Comparison of ENCODE assay signal across 20 cellular contexts in the genomic region with DNA sequence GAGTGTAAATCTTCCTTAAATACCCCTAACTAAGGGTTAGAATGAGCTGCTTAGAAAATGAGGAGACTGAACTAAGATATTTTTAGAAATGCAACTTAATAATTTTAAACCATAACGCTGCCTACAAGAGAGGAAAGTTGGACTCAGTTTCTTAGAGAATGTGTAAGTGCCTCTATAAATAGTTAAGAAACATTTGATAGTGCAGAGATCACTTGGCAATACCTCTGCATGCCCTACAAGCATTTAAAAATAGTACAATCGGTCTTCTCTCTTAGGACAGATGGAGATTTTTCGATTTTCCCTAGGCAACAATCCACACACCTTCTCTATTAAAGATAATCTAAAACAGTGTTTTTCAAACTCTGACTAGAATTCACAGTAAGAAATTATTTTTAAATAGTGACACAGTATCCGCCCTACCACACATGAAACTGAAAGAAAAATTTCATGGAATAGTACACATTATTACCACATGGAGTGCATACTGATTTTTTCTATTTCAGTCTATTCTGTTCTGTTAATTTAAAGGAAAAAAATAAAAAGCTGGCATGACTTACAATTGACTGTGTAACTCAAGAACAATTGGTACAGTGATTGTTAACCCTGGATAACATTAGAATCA.
DNase-seq lines count a peak whose midpoint lies in the region; ATAC-seq and TF ChIP-seq lines count a peak whose summit lies in the region.
"Had no signal": no experiment of that assay in that cellular context is flagged by ENCODE, and none has a peak within 500 bp of the region (broad histone marks: within the 10 kb centered on the region; RNA-seq: fewer than 3 reads in every experiment).

No MANE protein-coding gene starts in this region.

- ATAC-seq in HG03196 (IDR thresholded peaks at IDR 0.05; ENCODE audit: unreplicated experiment): no peak

- peaks cover 22% of the 10 kb centered on the region for H3K4me1 ChIP-seq in cardiac muscle cell (ENCODE audit: low read depth)
- peaks cover 7% of the 10 kb centered on the region for H3K4me1 ChIP-seq in suprapubic skin

- no peak overlapping the region for H3K4me3 Mint-ChIP-seq in brain
- H3K4me3 Mint-ChIP-seq: activated naive CD8-positive, alpha-beta T cell treated with anti-CD3 and anti-CD28 coated beads for 36 hours; dendritic cell treated with granulocyte-macrophage colony-stimulating factor and Interleukin-4, amounts not matched to agents 40 ng/mL and 50 ng/mL, for 4 days; H9; T-helper 2 cell treated with Interferon-gamma antibody and Interleukin-4, amounts not matched to agents 5 μg/mL and 100 μg/mL, for 36 hours; WTC11 had no signal

- TF ChIP-seq CTCF in brain (conservative IDR thresholded peaks at IDR 0.05) (no peak), cardiac muscle cell (IDR thresholded peaks at IDR 0.05; ENCODE audit: low read depth, low read length) (no peak), suprapubic skin (IDR thresholded peaks at IDR 0.05) (no peak)

- H3K9me3 ChIP-seq in cardiac muscle cell (ENCODE audit: low read depth) (no peaks in the 10 kb centered on the region), suprapubic skin (no peaks in the 10 kb centered on the region)
- H3K9me3 ChIP-seq: MG63 had no signal

- no peak for TF ChIP-seq POLR2A in suprapubic skin (IDR thresholded peaks at IDR 0.05)

- TF ChIP-seq EP300 in suprapubic skin (IDR thresholded peaks at IDR 0.05): no peak

- H3K4me3 ChIP-seq in cardiac muscle cell (no peak overlapping the region), suprapubic skin (peak overlapping the region; percentile 5)
- H3K4me3 ChIP-seq: MG63 had no signal

- no peaks in the 10 kb centered on the region for H3K27me3 ChIP-seq in cardiac muscle cell
- no peaks in the 10 kb centered on the region for H3K27me3 ChIP-seq in suprapubic skin
- H3K27me3 ChIP-seq: MG63 had no signal

- DNase-seq in cardiac muscle cell (ENCODE audit: low read depth in 1 of 2, low spot score in 1 of 2) (no peak), myocyte (ENCODE audit: low read depth) (peak; percentile 15), suprapubic skin (ENCODE audit: low spot score in 2 of 2) (no peak), dermis blood vessel endothelial cell (no peak), putamen (ENCODE audit: low spot score) (no peak), NCI-H510A treated with DMSO at 0.1 percent for 48 hours (lab: John Stamatoyannopoulos, UW) (no peak)
- DNase-seq: activated naive CD8-positive, alpha-beta T cell treated with anti-CD3 and anti-CD28 coated beads for 36 hours; DMS 273 treated with DMSO at 0.1 percent for 48 hours; H9; hypothalamus; MG63; NCI-H1417 treated with DMSO at 0.1 percent for 48 hours; NCI-H526; stimulated activated CD4-positive, alpha-beta T cell treated with anti-CD3 and anti-CD28 coated beads, Interleukin-1b, Interleukin-23, amount 100 ng/mL, for 48 hours; substantia nigra had no signal

- peaks cover 4% of the 10 kb centered on the region for H3K27me3 Mint-ChIP-seq in brain
- H3K27me3 Mint-ChIP-seq: activated naive CD8-positive, alpha-beta T cell treated with anti-CD3 and anti-CD28 coated beads for 36 hours; dendritic cell treated with granulocyte-macrophage colony-stimulating factor and Interleukin-4, amounts not matched to agents 40 ng/mL and 50 ng/mL, for 4 days had no signal

- H3K27ac Mint-ChIP-seq in brain: peak overlapping the region in 3 of 5 experiments; percentile 11 to 76 (median 38)
- H3K27ac Mint-ChIP-seq: activated naive CD8-positive, alpha-beta T cell treated with anti-CD3 and anti-CD28 coated beads for 36 hours; dendritic cell treated with granulocyte-macrophage colony-stimulating factor and Interleukin-4, amounts not matched to agents 40 ng/mL and 50 ng/mL, for 4 days; T-helper 2 cell treated with Interferon-gamma antibody and Interleukin-4, amounts not matched to agents 5 μg/mL and 100 μg/mL, for 36 hours; WTC11 had no signal

- H3K27ac ChIP-seq in cardiac muscle cell (peak overlapping the region; percentile 15), suprapubic skin (no peak overlapping the region)

- WGBS in suprapubic skin: 20% methylated on average over 4 of the region's 4 CpGs

- H3K4me1 Mint-ChIP-seq in brain: peaks cover 20% of the 10 kb centered on the region
- H3K4me1 Mint-ChIP-seq: activated naive CD8-positive, alpha-beta T cell treated with anti-CD3 and anti-CD28 coated beads for 36 hours had no signal

- H3K36me3 ChIP-seq in cardiac muscle cell (no peaks in the 10 kb centered on the region), suprapubic skin (no peaks in the 10 kb centered on the region)
- H3K36me3 ChIP-seq: MG63 had no signal

- no peaks in the 10 kb centered on the region for H3K36me3 Mint-ChIP-seq in brain
- H3K36me3 Mint-ChIP-seq: activated naive CD8-positive, alpha-beta T cell treated with anti-CD3 and anti-CD28 coated beads for 36 hours; WTC11 had no signal

- H3K9me3 Mint-ChIP-seq in brain: no peaks in the 10 kb centered on the region
- H3K9me3 Mint-ChIP-seq: activated naive CD8-positive, alpha-beta T cell treated with anti-CD3 and anti-CD28 coated beads for 36 hours; dendritic cell treated with granulocyte-macrophage colony-stimulating factor and Interleukin-4, amounts not matched to agents 40 ng/mL and 50 ng/mL, for 4 days; H9; T-helper 2 cell treated with Interferon-gamma antibody and Interleukin-4, amounts not matched to agents 5 μg/mL and 100 μg/mL, for 36 hours; WTC11 had no signal
